ENCODE assay signal across 15 cellular contexts in genomic region chr7:101747758-101748345, GRCh38.
DNase-seq lines count a peak whose midpoint lies in the region; ATAC-seq and TF ChIP-seq lines count a peak whose summit lies in the region.
"Had no signal": no experiment of that assay in that cellular context is flagged by ENCODE, and none has a peak within 500 bp of the region (broad histone marks: within the 10 kb centered on the region; RNA-seq: fewer than 3 reads in every experiment).

No MANE protein-coding gene starts in this region.

- no peak overlapping the region for H4K8ac ChIP-seq in neuronal stem cell (ENCODE audit: low read depth, low read length)

- H2BK12ac ChIP-seq in neuronal stem cell (ENCODE audit: low read length): peak overlapping the region; percentile 4

- no peak overlapping the region for H3K27ac Mint-ChIP-seq in activated CD4-positive, alpha-beta memory T cell treated with anti-CD3 and anti-CD28 coated beads, Interleukin-2, amount 10 ng/mL, durations not matched to agents 7 days and 5 days
- H3K27ac Mint-ChIP-seq: H9, IgD-negative memory B cell had no signal

- H3K9me2 ChIP-seq in hepatocyte (replicated peaks; ENCODE audit: insufficient read depth): no peaks in the 10 kb centered on the region

- H3K18ac ChIP-seq in neuronal stem cell (ENCODE audit: low read length): peak overlapping the region; percentile 83

- H3K9me3 Mint-ChIP-seq in activated CD4-positive, alpha-beta memory T cell treated with anti-CD3 and anti-CD28 coated beads, Interleukin-2, amount 10 ng/mL, durations not matched to agents 7 days and 5 days: no peaks in the 10 kb centered on the region
- H3K9me3 Mint-ChIP-seq: H9, IgD-negative memory B cell had no signal

- no peaks in the 10 kb centered on the region for H3K9me3 ChIP-seq in HEK293 (ENCODE audit: control insufficient read depth, insufficient read depth, low read depth, low read length)
- H3K9me3 ChIP-seq in hepatocyte (ENCODE audit: low read depth): no peaks in the 10 kb centered on the region
- no peaks in the 10 kb centered on the region for H3K9me3 ChIP-seq in neuronal stem cell (replicated peaks in 1 of 2; ENCODE audit: control insufficient read depth in 2 of 2, insufficient read depth in 1 of 2, low read depth in 1 of 2, low read length in 2 of 2)
- H3K9me3 ChIP-seq in right atrium auricular region: no peaks in the 10 kb centered on the region

- POLR2A ChIA-PET in HEK293 (lab: Yijun Ruan, JAX): no interaction called here
- POLR2A ChIA-PET in activated CD4-positive, alpha-beta memory T cell treated with anti-CD3 and anti-CD28 coated beads, Interleukin-2, amount 10 ng/mL, durations not matched to agents 7 days and 5 days (lab: Charles Lee): interaction anchor here (0.8 kb wide), 1 partner anchor 71 kb away, joined by 3 read pairs; no protein-coding TSS in a partner anchor

- ATAC-seq in HG02973 (IDR thresholded peaks at IDR 0.05; ENCODE audit: unreplicated experiment): no peak

- peaks cover 5% of the 10 kb centered on the region for H3K27me3 Mint-ChIP-seq in activated CD4-positive, alpha-beta memory T cell treated with anti-CD3 and anti-CD28 coated beads, Interleukin-2, amount 10 ng/mL, durations not matched to agents 7 days and 5 days

- CTCF ChIA-PET in HEK293 (lab: Yijun Ruan, JAX): no interaction called here
- CTCF ChIA-PET in activated CD4-positive, alpha-beta memory T cell treated with anti-CD3 and anti-CD28 coated beads, Interleukin-2, amount 10 ng/mL, durations not matched to agents 7 days and 5 days (lab: Charles Lee): interaction anchor here (0.8 kb wide), 1 partner anchor 10 kb away, joined by 3 read pairs; no protein-coding TSS in a partner anchor

- no peak overlapping the region for H3K4me3 ChIP-seq in HEK293 (ENCODE audit: low read depth, low read length)
- H3K4me3 ChIP-seq in hepatocyte: no peak overlapping the region
- no peak overlapping the region for H3K4me3 ChIP-seq in neuronal stem cell (ENCODE audit: low read length in 2 of 2)
- H3K4me3 ChIP-seq in right atrium auricular region: no peak overlapping the region

- WGBS in hepatocyte (ENCODE audit: low lambda C conversion rate, missing lambda C conversion rate): 49% methylated on average over 16 of the region's 17 CpGs
- WGBS in neuronal stem cell (ENCODE audit: extremely low coverage in 2 of 2, insufficient read length in 2 of 2, insufficient replicate concordance in 1 of 2), 2 donors: no CpG with 5 or more reads among the region's 17 CpGs

- no peaks in the 10 kb centered on the region for H3K79me1 ChIP-seq in neuronal stem cell (ENCODE audit: low read depth, low read length)

- no peaks in the 10 kb centered on the region for H3K36me3 Mint-ChIP-seq in activated CD4-positive, alpha-beta memory T cell treated with anti-CD3 and anti-CD28 coated beads, Interleukin-2, amount 10 ng/mL, durations not matched to agents 7 days and 5 days (ENCODE audit: low read depth)

- no peaks in the 10 kb centered on the region for H3K27me3 ChIP-seq in hepatocyte
- peaks cover 0 to 8% (median 0%) of the 10 kb centered on the region in 3 experiments for H3K27me3 ChIP-seq in neuronal stem cell (ENCODE audit: control insufficient read depth in 3 of 3, insufficient read depth in 3 of 3, low read depth in 1 of 3, low read length in 3 of 3)
- no peaks in the 10 kb centered on the region for H3K27me3 ChIP-seq in right atrium auricular region

- no peak overlapping the region for H4K91ac ChIP-seq in neuronal stem cell (ENCODE audit: low read depth, low read length, poor library complexity)

- peaks cover 17% of the 10 kb centered on the region for H3K4me1 Mint-ChIP-seq in activated CD4-positive, alpha-beta memory T cell treated with anti-CD3 and anti-CD28 coated beads, Interleukin-2, amount 10 ng/mL, durations not matched to agents 7 days and 5 days

- H3K23ac ChIP-seq in neuronal stem cell (ENCODE audit: low read depth, low read length, poor library complexity): no peak overlapping the region

- H3K4ac ChIP-seq in neuronal stem cell (ENCODE audit: low read length): no peak overlapping the region

- H2BK120ac ChIP-seq in neuronal stem cell (ENCODE audit: low read depth, low read length): no peak overlapping the region

- H3K36me3 ChIP-seq in HEK293 (ENCODE audit: control insufficient read depth in 2 of 2, insufficient read depth in 1 of 2, low read length in 2 of 2) (no peaks in the 10 kb centered on the region), hepatocyte (replicated peaks; ENCODE audit: insufficient read depth, low read depth) (no peaks in the 10 kb centered on the region), neuronal stem cell (replicated peaks in 1 of 2; ENCODE audit: control insufficient read depth in 2 of 2, insufficient read depth in 2 of 2, low read length in 2 of 2) (no peaks in the 10 kb centered on the region), right atrium auricular region (no peaks in the 10 kb centered on the region)

- H2AK5ac ChIP-seq in neuronal stem cell (ENCODE audit: low read depth, low read length): peak overlapping the region; percentile 4

- TF ChIP-seq CTCF in HEK293 (tag by site-specific recombination; IDR thresholded peaks at IDR 0.05) (no peak), hepatocyte (IDR thresholded peaks at IDR 0.05; ENCODE audit: poor library complexity) (no peak), right atrium auricular region (IDR thresholded peaks at IDR 0.05) (no peak)

- H3K4me1 ChIP-seq in HEK293 (ENCODE audit: control insufficient read depth, insufficient read depth, low read length): no peaks in the 10 kb centered on the region
- H3K4me1 ChIP-seq in hepatocyte (ENCODE audit: insufficient read depth): no peaks in the 10 kb centered on the region
- H3K4me1 ChIP-seq in neuronal stem cell (ENCODE audit: control insufficient read depth in 2 of 2, insufficient read depth in 1 of 2, low read depth in 1 of 2, low read length in 2 of 2): peaks cover 4 to 11% of the 10 kb centered on the region in 2 donors
- peaks cover 0 to 11% of the 10 kb centered on the region in 2 donors for H3K4me1 ChIP-seq in right atrium auricular region

- no peak overlapping the region for H3K9ac ChIP-seq in neuronal stem cell (ENCODE audit: low read depth, low read length, poor library complexity)

- peak overlapping the region; percentile 38 for H3K14ac ChIP-seq in neuronal stem cell (ENCODE audit: low read length)

- no peaks in the 10 kb centered on the region for H4K20me1 ChIP-seq in hepatocyte (ENCODE audit: insufficient read depth, poor library complexity, severe bottlenecking)

- DNase-seq in EH (ENCODE audit: low read depth) (peak; percentile 29), hepatocyte (ENCODE audit: low spot score) (no peak), neuronal stem cell (ENCODE audit: low spot score) (no peak), right atrium auricular region (ENCODE audit: low spot score) (no peak)
- DNase-seq in activated CD4-positive, alpha-beta memory T cell treated with anti-CD3 and anti-CD28 coated beads, Interleukin-2, amount 10 ng/mL, durations not matched to agents 7 days and 5 days: no peak
- DNase-seq: DND-41, GDM1, H9, NCI-H1105, NCI-H1694, NCI-H748 treated with DMSO at 0.1 percent for 48 hours had no signal

- H3K4me2 ChIP-seq in hepatocyte (peak overlapping the region; percentile 60), neuronal stem cell (ENCODE audit: insufficient read depth, low read length, poor library complexity, severe bottlenecking) (no peak overlapping the region)

- peak overlapping the region; percentile 56 for H2BK15ac ChIP-seq in neuronal stem cell (ENCODE audit: low read length)

- H3K79me2 ChIP-seq in hepatocyte: no peaks in the 10 kb centered on the region

- H2AFZ ChIP-seq in hepatocyte (no peak overlapping the region), neuronal stem cell (ENCODE audit: low read length) (peak overlapping the region; percentile 38)

- no peak overlapping the region for H3K4me3 Mint-ChIP-seq in activated CD4-positive, alpha-beta memory T cell treated with anti-CD3 and anti-CD28 coated beads, Interleukin-2, amount 10 ng/mL, durations not matched to agents 7 days and 5 days
- H3K4me3 Mint-ChIP-seq: H9 had no signal

- H2BK5ac ChIP-seq in neuronal stem cell (ENCODE audit: low read length): peak overlapping the region; percentile 22

- H3K27ac ChIP-seq in HEK293 (ENCODE audit: extremely low read depth, low read depth, low read length) (no peak overlapping the region), hepatocyte (peak overlapping the region; percentile 21), neuronal stem cell (replicated peaks; ENCODE audit: low read length) (no peak overlapping the region), right atrium auricular region (no peak overlapping the region)
- H3K27ac ChIP-seq: HL-60 had no signal

TF ChIP-seq in HEK293, 187 proteins besides CTCF, POLR2A, EP300 and RAD21:
- TF ChIP-seq EGR2 (tag by site-specific recombination; IDR thresholded peaks at IDR 0.05; ENCODE audit: low read depth) (peak; percentile 52; the same call in 1 of the 2 replicates), ZFHX2 (tag by site-specific recombination; conservative IDR thresholded peaks at IDR 0.05) (peak; percentile 68), RBAK (tag by site-specific recombination; IDR thresholded peaks at IDR 0.05) (no peak), ZNF26 (tag by site-specific recombination; IDR thresholded peaks at IDR 0.05) (no peak)
